ENCODE assay signal across 8 cellular contexts in the genomic region with DNA sequence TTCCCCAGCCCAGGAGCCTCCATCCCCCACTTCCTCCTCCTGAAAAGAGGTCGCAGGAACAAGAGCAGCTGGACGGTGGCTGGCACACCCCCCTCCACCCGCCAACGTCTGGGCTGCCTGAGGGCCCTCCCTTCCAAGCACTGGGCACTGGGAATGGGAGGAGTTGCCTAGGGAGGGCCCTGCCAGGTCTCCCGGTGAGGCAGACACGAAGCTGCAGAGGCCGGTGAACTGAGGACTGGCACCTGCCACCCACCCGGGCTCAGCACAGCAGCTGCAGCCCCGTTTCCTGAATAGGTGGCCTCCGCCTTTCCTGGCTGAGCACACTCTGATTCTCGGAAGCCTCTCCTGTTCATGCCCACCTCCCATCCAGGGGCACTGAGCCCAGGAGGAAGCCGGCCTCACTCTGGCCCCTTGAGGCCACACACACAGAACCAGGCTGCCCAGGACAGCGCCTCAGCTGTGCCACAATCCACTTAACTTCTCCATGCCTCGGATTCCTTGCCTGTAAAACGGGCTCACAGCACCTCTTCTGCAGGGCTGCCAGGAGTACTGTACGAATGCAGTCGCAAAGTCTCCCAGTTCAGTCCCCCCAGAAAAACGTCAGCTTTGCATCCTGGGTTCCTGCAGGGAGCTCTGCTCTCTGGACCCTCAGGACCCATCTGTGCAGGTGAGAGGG. TPM values are rescaled to one million over a fixed set of nuclear protein-coding genes. Genes with fewer than 3 reads are reported as not detected.
DNase-seq lines count a peak whose midpoint lies in the region; ATAC-seq and TF ChIP-seq lines count a peak whose summit lies in the region.

No MANE protein-coding gene starts in this region.

- ATAC-seq in right lobe of liver (no peak), upper lobe of right lung (peak; percentile 27), HG02798 (IDR thresholded peaks at IDR 0.05; ENCODE audit: poor library complexity, unreplicated experiment) (no peak), HG02938 (IDR thresholded peaks at IDR 0.05; ENCODE audit: unreplicated experiment) (no peak)

- CTCF ChIA-PET in A673 (lab: Charles Lee), result interaction anchor here (1.2 kb wide), 1 partner anchor 9 kb away, joined by 3 read pairs; no protein-coding TSS in a partner anchor

- 23% methylated on average over 10 of the region's 18 CpGs for WGBS in right lobe of liver (ENCODE audit: insufficient coverage, low coverage, low lambda C conversion rate, missing lambda C conversion rate)

- DNase-seq in A673 (ENCODE audit: low spot score), result no peak
- peak; percentile 40 for DNase-seq in HK-2 (ENCODE audit: unreplicated experiment)
- no peak for DNase-seq in ascending aorta (ENCODE audit: low spot score in 2 of 2)
- no peak for DNase-seq in right lobe of liver
- no peak for DNase-seq in upper lobe of right lung
- DNase-seq in AG08395 (ENCODE audit: low spot score), result no peak

- peaks cover 12% of the 10 kb centered on the region for H3K36me3 ChIP-seq in A673 (ENCODE audit: insufficient read depth, low read length, poor library complexity, severe bottlenecking)
- H3K36me3 ChIP-seq in ascending aorta, result peaks cover 11 to 16% of the 10 kb centered on the region in 2 donors
- H3K36me3 ChIP-seq in right lobe of liver, result no peaks in the 10 kb centered on the region
- no peaks in the 10 kb centered on the region for H3K36me3 ChIP-seq in upper lobe of right lung

- H3K9me3 ChIP-seq in A673 (ENCODE audit: low read depth, low read length, poor library complexity, severe bottlenecking) (no peaks in the 10 kb centered on the region), ascending aorta (no peaks in the 10 kb centered on the region), right lobe of liver (no peaks in the 10 kb centered on the region), upper lobe of right lung (no peaks in the 10 kb centered on the region)

- H3K27me3 ChIP-seq in A673 (replicated peaks; ENCODE audit: insufficient read depth, low read depth, low read length, poor library complexity) (no peaks in the 10 kb centered on the region), ascending aorta (peaks cover 17% of the 10 kb centered on the region), right lobe of liver (peaks cover 3 to 23% of the 10 kb centered on the region in 2 donors), upper lobe of right lung (peaks cover 32% of the 10 kb centered on the region)

- no TSS peak for BruUV-seq in A673 (replicated peaks; lab: Mats Ljungman, UMichigan)

- TF ChIP-seq CTCF in A673 (conservative IDR thresholded peaks at IDR 0.05; ENCODE audit: low read depth, low read length), result no peak
- TF ChIP-seq CTCF in ascending aorta (IDR thresholded peaks at IDR 0.05), result no peak
- TF ChIP-seq CTCF in right lobe of liver (IDR thresholded peaks at IDR 0.05), result no peak
- no peak for TF ChIP-seq CTCF in upper lobe of right lung (IDR thresholded peaks at IDR 0.05)

- POLR2A ChIA-PET in A673 (lab: Charles Lee; ENCODE audit: low non-redundant PET), result no interaction called here

- no peak for TF ChIP-seq POLR2A in right lobe of liver (IDR thresholded peaks at IDR 0.05)

- H3K4me1 ChIP-seq in A673 (ENCODE audit: insufficient read depth, low read length, poor library complexity, severe bottlenecking) (peaks cover 31% of the 10 kb centered on the region), ascending aorta (peaks cover 5 to 20% of the 10 kb centered on the region in 2 donors), right lobe of liver (peaks cover 0 to 9% (median 0%) of the 10 kb centered on the region in 4 donors), upper lobe of right lung (peaks cover 23% of the 10 kb centered on the region)

- no peak overlapping the region for H3K27ac ChIP-seq in A673 (ENCODE audit: low read depth, low read length, poor library complexity, severe bottlenecking)
- H3K27ac ChIP-seq in ascending aorta, result no peak overlapping the region
- H3K27ac ChIP-seq in right lobe of liver, result no peak overlapping the region
- peak overlapping the region; percentile 66 for H3K27ac ChIP-seq in upper lobe of right lung

- intact Hi-C loops in A673 (cut with micrococcal nuclease; ENCODE audit: unreplicated experiment) (loop anchor here (5.0 kb wide), 2 partner anchors 73 to 193 kb away; no protein-coding TSS in a partner anchor), ascending aorta (cut with DNase I) (no loop called here), right lobe of liver (cut with DNase I) (no loop called here), upper lobe of right lung (cut with DNase I) (no loop called here)

- peak overlapping the region; percentile 76 for H3K4me3 ChIP-seq in A673 (ENCODE audit: low read depth, low read length, poor library complexity, severe bottlenecking)
- H3K4me3 ChIP-seq in ascending aorta, result peak overlapping the region; percentile 72 to 81
- peak overlapping the region; percentile 28 to 48 (median 29) for H3K4me3 ChIP-seq in right lobe of liver
- peak overlapping the region; percentile 64 for H3K4me3 ChIP-seq in upper lobe of right lung

RNA-seq across cellular contexts. Expression of a gene that starts 1.3 kb away (rescaled TPM):
- total RNA-seq in A673 (2021), result 73.9 and 81.4 TPM in 2 replicates
- 579 TPM for total RNA-seq in ascending aorta
- 10 to 100 TPM in 5 of 6 experiments, 1 to 10 TPM in 1; 9.3 to 14.9 (median 12.2) TPM for total RNA-seq in right lobe of liver
- total RNA-seq in upper lobe of right lung, result 152 TPM

RNA-seq across cellular contexts. Expression of a gene that starts 9.2 kb away (rescaled TPM):
- total RNA-seq in A673 (2021), result not detected in 2 replicates
- not detected for total RNA-seq in ascending aorta
- 1 to 10 TPM in 2 of 6 experiments, under 1 TPM in 4; 0.50 to 2.1 (median 0.80) TPM for total RNA-seq in right lobe of liver
- 0.41 TPM for total RNA-seq in upper lobe of right lung

RNA-seq across cellular contexts. Expression of a gene that starts 12.8 kb away (rescaled TPM):
- total RNA-seq in A673 (2021) (not detected in 2 replicates), ascending aorta (not detected), right lobe of liver (under 1 TPM in 2 of 6 experiments, not detected in 4; 0.12 to 0.13 TPM), upper lobe of right lung (0.81 TPM)

RNA-seq across cellular contexts. Expression of a gene that starts 16.6 kb away (rescaled TPM):
- total RNA-seq in A673 (2021), result 27.8 and 38.9 TPM in 2 replicates
- total RNA-seq in ascending aorta, result 102 TPM
- 10 to 100 TPM; 23.7 to 49.2 (median 34.2) TPM for total RNA-seq in right lobe of liver
- total RNA-seq in upper lobe of right lung, result 44.3 TPM

RNA-seq across cellular contexts. Expression of a gene that starts 25.7 kb away (rescaled TPM):
- total RNA-seq in A673 (2021) (30.6 and 33.7 TPM in 2 replicates), ascending aorta (8.7 TPM), right lobe of liver (under 1 TPM in 5 of 6 experiments, not detected in 1; 0.05 to 0.43 (median 0.22) TPM), upper lobe of right lung (0.84 TPM)
